12 cellular contexts compared by ENCODE assay signal in genomic region chr5:9269024-9269423, GRCh38.
"Had no signal": no experiment of that assay in that cellular context is flagged by ENCODE, and none has a peak within 500 bp of the region (broad histone marks: within the 10 kb centered on the region; RNA-seq: fewer than 3 reads in every experiment).

No MANE protein-coding gene starts in this region.

- DNase-seq: activated CD4-positive, alpha-beta memory T cell treated with anti-CD3 and anti-CD28 coated beads, Interleukin-2, amount 10 ng/mL, durations not matched to agents 7 days and 5 days; activated CD4-positive, alpha-beta T cell treated with anti-CD3 and anti-CD28 coated beads for 36 hours; activated naive CD8-positive, alpha-beta T cell treated with anti-CD3 and anti-CD28 coated beads, Interleukin-2, amount 10 ng/mL, durations not matched to agents 7 days and 5 days; activated T-cell treated with anti-CD3 and anti-CD28 coated beads, Interleukin-2, amount 50 U/mL, for 72 hours; caudate nucleus; colonic mucosa; effector CD8-positive, alpha-beta T cell; midbrain; posterior cingulate gyrus; T1000; tibial artery had no signal

- ATAC-seq: activated CD4-positive, alpha-beta T cell treated with anti-CD3 and anti-CD28 coated beads for 36 hours; activated T-cell treated with anti-CD3 and anti-CD28 coated beads, Interleukin-2, amount 50 U/mL, for 72 hours; gastroesophageal sphincter had no signal
